Comparison of ENCODE assay signal across 8 cellular contexts in genomic region chr18:13823707-13824395, GRCh38. TPM values are rescaled to one million over a fixed set of nuclear protein-coding genes. Genes with fewer than 3 reads are reported as not detected.
DNase-seq lines count a peak whose midpoint lies in the region; ATAC-seq and TF ChIP-seq lines count a peak whose summit lies in the region.

Gene MC5R (plus strand): TSS chr18:13824149. CDS start chr18:13825766, 1,617 bp downstream.

- H3K9me3 Mint-ChIP-seq in activated CD4-positive, alpha-beta T cell treated with anti-CD3 and anti-CD28 coated beads for 36 hours (ENCODE audit: low read depth): no peaks in the 10 kb centered on the region
- H3K9me3 Mint-ChIP-seq in chondrocyte (ENCODE audit: low read depth): no peaks in the 10 kb centered on the region

- H3K4me3 Mint-ChIP-seq in activated CD4-positive, alpha-beta T cell treated with anti-CD3 and anti-CD28 coated beads for 36 hours: no peak within 1 kb of the TSS
- H3K4me3 Mint-ChIP-seq in chondrocyte (ENCODE audit: unreplicated experiment): peak within 1 kb of the TSS; percentile 45

- peaks cover 2% of the 10 kb centered on the region for H3K4me1 Mint-ChIP-seq in activated CD4-positive, alpha-beta T cell treated with anti-CD3 and anti-CD28 coated beads for 36 hours
- H3K4me1 Mint-ChIP-seq in chondrocyte (ENCODE audit: low read depth): no peaks in the 10 kb centered on the region

- H3K36me3 ChIP-seq in liver (ENCODE audit: control insufficient read depth in 4 of 4, insufficient read depth in 3 of 4, low read depth in 1 of 4, low read length in 3 of 4): no peaks in the 10 kb centered on the region

- H3K36me3 Mint-ChIP-seq in activated CD4-positive, alpha-beta T cell treated with anti-CD3 and anti-CD28 coated beads for 36 hours (ENCODE audit: low read depth): no peaks in the 10 kb centered on the region
- H3K36me3 Mint-ChIP-seq in chondrocyte (ENCODE audit: low read depth): no peaks in the 10 kb centered on the region

- POLR2A ChIA-PET in activated CD4-positive, alpha-beta T cell treated with anti-CD3 and anti-CD28 coated beads for 36 hours (lab: Charles Lee): no interaction called here

- TF ChIP-seq RAD21 in liver (IDR thresholded peaks at IDR 0.05): peak; percentile 77 to 85

- peaks cover 30% of the 10 kb centered on the region for H3K27me3 Mint-ChIP-seq in activated CD4-positive, alpha-beta T cell treated with anti-CD3 and anti-CD28 coated beads for 36 hours
- peaks cover 47% of the 10 kb centered on the region for H3K27me3 Mint-ChIP-seq in chondrocyte (ENCODE audit: low read depth)

- CTCF ChIA-PET in activated CD4-positive, alpha-beta T cell treated with anti-CD3 and anti-CD28 coated beads for 36 hours (lab: Charles Lee): interaction anchor here (0.7 to 2.2 kb wide), 11 partner anchors 8 to 263 kb away, joined by 3 to 31 read pairs (median 3); no protein-coding TSS in a partner anchor

- peak; percentile 24 for DNase-seq in DMS79 treated with DMSO at 0.1 percent for 48 hours (lab: John Stamatoyannopoulos, UW)
- DNase-seq in DMS79 (lab: John Stamatoyannopoulos, UW): no peak
- DNase-seq in NCI-H1105 treated with DMSO at 0.1 percent for 48 hours (lab: John Stamatoyannopoulos, UW): peak; percentile 54
- DNase-seq in activated CD4-positive, alpha-beta T cell treated with anti-CD3 and anti-CD28 coated beads for 36 hours: peak; percentile 83
- DNase-seq in chondrocyte (ENCODE audit: low spot score): no peak
- DNase-seq in stimulated activated CD4-positive, alpha-beta T cell treated with anti-CD3 and anti-CD28 coated beads, Interleukin-4, amount 100 ng/mL, for 48 hours (ENCODE audit: low read depth in 2 of 2): peak; percentile 66 to 76

- H3K27me3 ChIP-seq in liver (ENCODE audit: control insufficient read depth in 4 of 4, insufficient read depth in 4 of 4, low read length in 3 of 4): peaks cover 0 to 3% (median 1%) of the 10 kb centered on the region in 4 donors

- peaks cover 0 to 4% (median under 1%) of the 10 kb centered on the region in 4 donors for H3K4me1 ChIP-seq in liver (ENCODE audit: control insufficient read depth in 4 of 4, insufficient read depth in 4 of 4, low read length in 3 of 4)

- no peak within 1 kb of the TSS for H3K27ac ChIP-seq in liver (ENCODE audit: low read depth in 1 of 2, low read length in 2 of 2)

- no peak within 1 kb of the TSS for H3K27ac Mint-ChIP-seq in activated CD4-positive, alpha-beta T cell treated with anti-CD3 and anti-CD28 coated beads for 36 hours
- peak within 1 kb of the TSS; percentile 32 for H3K27ac Mint-ChIP-seq in chondrocyte (ENCODE audit: unreplicated experiment)

- H3K9ac ChIP-seq in liver (ENCODE audit: low read depth in 1 of 2, low read length in 2 of 2): no peak within 1 kb of the TSS

- H3K9me3 ChIP-seq in liver (ENCODE audit: control insufficient read depth in 4 of 4, low read length in 3 of 4): no peaks in the 10 kb centered on the region

- intact Hi-C loops in activated CD4-positive, alpha-beta T cell treated with anti-CD3 and anti-CD28 coated beads for 36 hours (cut with DNase I, micrococcal nuclease): loop anchor here (1.0 to 10.0 kb wide), 2 partner anchors 61 to 262 kb away; no protein-coding TSS in a partner anchor

- TF ChIP-seq CTCF in chondrocyte (IDR thresholded peaks at IDR 0.05) (peak; percentile 87), liver (IDR thresholded peaks at IDR 0.05; ENCODE audit: low read depth, low read length, missing input control) (peak; percentile 90)

- WGBS in liver: 3% methylated on average over 54 of the region's 54 CpGs

- peak within 1 kb of the TSS in 1 of 3 donors; percentile 56 for H3K4me3 ChIP-seq in liver (ENCODE audit: low read depth in 1 of 3, low read length in 3 of 3)

- peak; percentile 93 for ATAC-seq in HG02623 (IDR thresholded peaks at IDR 0.05; ENCODE audit: unreplicated experiment)
- ATAC-seq in activated CD4-positive, alpha-beta T cell treated with anti-CD3 and anti-CD28 coated beads for 36 hours: peak; percentile 92

TF ChIP-seq in liver, 16 proteins besides CTCF, POLR2A, EP300 and RAD21:
- TF ChIP-seq ZBTB33 (IDR thresholded peaks at IDR 0.05): no peak
- TF ChIP-seq FOXA1 (IDR thresholded peaks at IDR 0.05): no peak
- TF ChIP-seq YY1 (IDR thresholded peaks at IDR 0.05): no peak
- no peak for TF ChIP-seq SP1 (IDR thresholded peaks at IDR 0.05)
- no peak for TF ChIP-seq HNF4G (IDR thresholded peaks at IDR 0.05)
- TF ChIP-seq RXRA (IDR thresholded peaks at IDR 0.05): no peak

RNA-seq across cellular contexts. Expression of gene MC5R, which starts in this region (rescaled TPM):
- total RNA-seq in activated CD4-positive, alpha-beta T cell treated with anti-CD3 and anti-CD28 coated beads for 36 hours: not detected
- total RNA-seq in chondrocyte: not detected in 3 replicates
- not detected for total RNA-seq in liver
- polyA plus RNA-seq in liver: not detected

Comparison
In these comparisons a context has a peak if more than half of its experiments do, and no peak if none do; other contexts are left out.
1. DNase-seq: peak in DMS79 treated with DMSO at 0.1 percent for 48 hours (single experiment), NCI-H1105 treated with DMSO at 0.1 percent for 48 hours (single experiment) and stimulated activated CD4-positive, alpha-beta T cell treated with anti-CD3 and anti-CD28 coated beads, Interleukin-4, amount 100 ng/mL, for 48 hours (2 of 2); none in DMS79 (single experiment) and chondrocyte (single experiment).
2. Peak in DNase-seq and ATAC-seq in activated CD4-positive, alpha-beta T cell treated with anti-CD3 and anti-CD28 coated beads for 36 hours; RNA of the gene not detected or under 1 TPM.